ENCODE assay signal across 1 cellular context in genomic region chr12:57821015-57821414, GRCh38.
TF ChIP-seq lines count a peak whose summit lies in the region.

No MANE protein-coding gene starts in this region.

TF ChIP-seq in K562, 482 proteins besides CTCF, POLR2A, EP300 and RAD21:
- TF ChIP-seq SUPT5H (IDR thresholded peaks at IDR 0.05), result peak; percentile 4; the same call in 1 of the 2 replicates
